1 cellular context compared by ENCODE assay signal in the genomic region with DNA sequence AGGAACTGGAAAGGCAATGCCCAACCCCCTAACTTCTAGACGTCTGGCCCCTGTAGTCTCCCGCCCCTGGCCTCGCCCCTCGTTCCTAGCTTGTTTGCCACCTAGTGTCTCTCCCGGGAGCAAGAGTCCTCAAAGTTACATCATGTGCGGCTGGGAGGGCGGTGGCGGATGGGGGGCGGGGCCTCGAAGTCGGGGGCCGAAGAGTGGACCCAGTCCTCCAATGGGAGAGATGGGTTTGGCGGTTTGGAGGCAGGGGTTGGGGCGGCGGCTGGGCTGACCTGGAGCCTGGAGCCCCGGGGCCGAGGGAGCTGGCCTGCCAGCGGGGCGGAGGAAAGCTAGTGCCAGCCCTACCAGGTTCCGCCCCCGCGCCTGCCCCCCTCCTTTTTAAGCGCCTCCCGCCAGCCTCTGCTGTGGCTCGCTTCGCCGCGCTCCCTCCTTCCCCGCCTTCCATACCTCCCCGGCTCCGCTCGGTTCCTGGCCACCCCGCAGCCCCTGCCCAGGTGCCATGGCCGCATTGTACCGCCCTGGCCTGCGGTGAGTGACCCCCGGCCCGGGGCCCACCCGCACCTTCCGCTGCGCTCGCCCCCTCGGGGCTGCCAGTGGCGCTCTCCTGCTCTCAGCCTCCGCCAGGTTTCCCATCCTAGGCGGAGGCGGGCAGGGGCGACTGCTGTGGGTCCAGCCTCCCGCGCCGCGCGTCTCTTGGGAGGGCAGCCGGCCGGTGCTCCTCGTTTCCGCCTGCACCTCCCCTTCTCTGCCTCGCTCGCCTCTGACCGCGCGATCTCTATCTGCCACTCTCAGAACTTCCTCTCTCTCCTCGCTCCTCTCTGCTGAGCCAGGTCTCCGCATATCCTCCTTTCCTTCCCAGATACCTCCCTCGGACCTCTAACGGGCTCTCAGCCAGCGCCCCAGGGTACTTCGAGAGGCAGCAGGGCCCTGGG.
A peak's percentile ranks its signal among the peaks of the same experiment; 100 is the strongest.
TF ChIP-seq lines count a peak whose summit lies in the region.

PCK2 (plus strand) TSS at position 411 of the 938 bp plus-strand sequence; CDS start at position 506, 95 bp downstream.

TF ChIP-seq in H1, 55 proteins besides CTCF, POLR2A, EP300 and RAD21 (continues in another document):
- TF ChIP-seq GABPA (IDR thresholded peaks at IDR 0.05; ENCODE audit: borderline replicate concordance, insufficient read depth, low read length), result no peak
- TF ChIP-seq TAF7 (optimal IDR thresholded peaks at IDR 0.05; ENCODE audit: borderline replicate concordance, low read depth, low read length), result no peak
- TF ChIP-seq, protein P1, sequence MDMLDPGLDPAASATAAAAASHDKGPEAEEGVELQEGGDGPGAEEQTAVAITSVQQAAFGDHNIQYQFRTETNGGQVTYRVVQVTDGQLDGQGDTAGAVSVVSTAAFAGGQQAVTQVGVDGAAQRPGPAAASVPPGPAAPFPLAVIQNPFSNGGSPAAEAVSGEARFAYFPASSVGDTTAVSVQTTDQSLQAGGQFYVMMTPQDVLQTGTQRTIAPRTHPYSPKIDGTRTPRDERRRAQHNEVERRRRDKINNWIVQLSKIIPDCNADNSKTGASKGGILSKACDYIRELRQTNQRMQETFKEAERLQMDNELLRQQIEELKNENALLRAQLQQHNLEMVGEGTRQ (IDR thresholded peaks at IDR 0.05; ENCODE audit: low read length), result no peak
- no peak for TF ChIP-seq JUND (IDR thresholded peaks at IDR 0.05; ENCODE audit: low read length)
- no peak for TF ChIP-seq CHD2 (IDR thresholded peaks at IDR 0.05; ENCODE audit: low read length)
- TF ChIP-seq KDM5A (IDR thresholded peaks at IDR 0.05; ENCODE audit: low read length), result no peak
- no peak for TF ChIP-seq POU5F1 (IDR thresholded peaks at IDR 0.05; ENCODE audit: low read depth, low read length)
- TF ChIP-seq, protein P2, sequence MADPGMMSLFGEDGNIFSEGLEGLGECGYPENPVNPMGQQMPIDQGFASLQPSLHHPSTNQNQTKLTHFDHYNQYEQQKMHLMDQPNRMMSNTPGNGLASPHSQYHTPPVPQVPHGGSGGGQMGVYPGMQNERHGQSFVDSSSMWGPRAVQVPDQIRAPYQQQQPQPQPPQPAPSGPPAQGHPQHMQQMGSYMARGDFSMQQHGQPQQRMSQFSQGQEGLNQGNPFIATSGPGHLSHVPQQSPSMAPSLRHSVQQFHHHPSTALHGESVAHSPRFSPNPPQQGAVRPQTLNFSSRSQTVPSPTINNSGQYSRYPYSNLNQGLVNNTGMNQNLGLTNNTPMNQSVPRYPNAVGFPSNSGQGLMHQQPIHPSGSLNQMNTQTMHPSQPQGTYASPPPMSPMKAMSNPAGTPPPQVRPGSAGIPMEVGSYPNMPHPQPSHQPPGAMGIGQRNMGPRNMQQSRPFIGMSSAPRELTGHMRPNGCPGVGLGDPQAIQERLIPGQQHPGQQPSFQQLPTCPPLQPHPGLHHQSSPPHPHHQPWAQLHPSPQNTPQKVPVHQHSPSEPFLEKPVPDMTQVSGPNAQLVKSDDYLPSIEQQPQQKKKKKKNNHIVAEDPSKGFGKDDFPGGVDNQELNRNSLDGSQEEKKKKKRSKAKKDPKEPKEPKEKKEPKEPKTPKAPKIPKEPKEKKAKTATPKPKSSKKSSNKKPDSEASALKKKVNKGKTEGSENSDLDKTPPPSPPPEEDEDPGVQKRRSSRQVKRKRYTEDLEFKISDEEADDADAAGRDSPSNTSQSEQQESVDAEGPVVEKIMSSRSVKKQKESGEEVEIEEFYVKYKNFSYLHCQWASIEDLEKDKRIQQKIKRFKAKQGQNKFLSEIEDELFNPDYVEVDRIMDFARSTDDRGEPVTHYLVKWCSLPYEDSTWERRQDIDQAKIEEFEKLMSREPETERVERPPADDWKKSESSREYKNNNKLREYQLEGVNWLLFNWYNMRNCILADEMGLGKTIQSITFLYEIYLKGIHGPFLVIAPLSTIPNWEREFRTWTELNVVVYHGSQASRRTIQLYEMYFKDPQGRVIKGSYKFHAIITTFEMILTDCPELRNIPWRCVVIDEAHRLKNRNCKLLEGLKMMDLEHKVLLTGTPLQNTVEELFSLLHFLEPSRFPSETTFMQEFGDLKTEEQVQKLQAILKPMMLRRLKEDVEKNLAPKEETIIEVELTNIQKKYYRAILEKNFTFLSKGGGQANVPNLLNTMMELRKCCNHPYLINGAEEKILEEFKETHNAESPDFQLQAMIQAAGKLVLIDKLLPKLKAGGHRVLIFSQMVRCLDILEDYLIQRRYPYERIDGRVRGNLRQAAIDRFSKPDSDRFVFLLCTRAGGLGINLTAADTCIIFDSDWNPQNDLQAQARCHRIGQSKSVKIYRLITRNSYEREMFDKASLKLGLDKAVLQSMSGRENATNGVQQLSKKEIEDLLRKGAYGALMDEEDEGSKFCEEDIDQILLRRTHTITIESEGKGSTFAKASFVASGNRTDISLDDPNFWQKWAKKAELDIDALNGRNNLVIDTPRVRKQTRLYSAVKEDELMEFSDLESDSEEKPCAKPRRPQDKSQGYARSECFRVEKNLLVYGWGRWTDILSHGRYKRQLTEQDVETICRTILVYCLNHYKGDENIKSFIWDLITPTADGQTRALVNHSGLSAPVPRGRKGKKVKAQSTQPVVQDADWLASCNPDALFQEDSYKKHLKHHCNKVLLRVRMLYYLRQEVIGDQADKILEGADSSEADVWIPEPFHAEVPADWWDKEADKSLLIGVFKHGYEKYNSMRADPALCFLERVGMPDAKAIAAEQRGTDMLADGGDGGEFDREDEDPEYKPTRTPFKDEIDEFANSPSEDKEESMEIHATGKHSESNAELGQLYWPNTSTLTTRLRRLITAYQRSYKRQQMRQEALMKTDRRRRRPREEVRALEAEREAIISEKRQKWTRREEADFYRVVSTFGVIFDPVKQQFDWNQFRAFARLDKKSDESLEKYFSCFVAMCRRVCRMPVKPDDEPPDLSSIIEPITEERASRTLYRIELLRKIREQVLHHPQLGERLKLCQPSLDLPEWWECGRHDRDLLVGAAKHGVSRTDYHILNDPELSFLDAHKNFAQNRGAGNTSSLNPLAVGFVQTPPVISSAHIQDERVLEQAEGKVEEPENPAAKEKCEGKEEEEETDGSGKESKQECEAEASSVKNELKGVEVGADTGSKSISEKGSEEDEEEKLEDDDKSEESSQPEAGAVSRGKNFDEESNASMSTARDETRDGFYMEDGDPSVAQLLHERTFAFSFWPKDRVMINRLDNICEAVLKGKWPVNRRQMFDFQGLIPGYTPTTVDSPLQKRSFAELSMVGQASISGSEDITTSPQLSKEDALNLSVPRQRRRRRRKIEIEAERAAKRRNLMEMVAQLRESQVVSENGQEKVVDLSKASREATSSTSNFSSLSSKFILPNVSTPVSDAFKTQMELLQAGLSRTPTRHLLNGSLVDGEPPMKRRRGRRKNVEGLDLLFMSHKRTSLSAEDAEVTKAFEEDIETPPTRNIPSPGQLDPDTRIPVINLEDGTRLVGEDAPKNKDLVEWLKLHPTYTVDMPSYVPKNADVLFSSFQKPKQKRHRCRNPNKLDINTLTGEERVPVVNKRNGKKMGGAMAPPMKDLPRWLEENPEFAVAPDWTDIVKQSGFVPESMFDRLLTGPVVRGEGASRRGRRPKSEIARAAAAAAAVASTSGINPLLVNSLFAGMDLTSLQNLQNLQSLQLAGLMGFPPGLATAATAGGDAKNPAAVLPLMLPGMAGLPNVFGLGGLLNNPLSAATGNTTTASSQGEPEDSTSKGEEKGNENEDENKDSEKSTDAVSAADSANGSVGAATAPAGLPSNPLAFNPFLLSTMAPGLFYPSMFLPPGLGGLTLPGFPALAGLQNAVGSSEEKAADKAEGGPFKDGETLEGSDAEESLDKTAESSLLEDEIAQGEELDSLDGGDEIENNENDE (IDR thresholded peaks at IDR 0.05; ENCODE audit: insufficient replicate concordance, low read length), result no peak
- no peak for TF ChIP-seq TCF12 (IDR thresholded peaks at IDR 0.05; ENCODE audit: low read depth, low read length)
- no peak for TF ChIP-seq CBX5 (IDR thresholded peaks at IDR 0.05; ENCODE audit: low read depth, low read length)
- TF ChIP-seq SP1 (IDR thresholded peaks at IDR 0.05; ENCODE audit: low read depth, low read length), result no peak
- TF ChIP-seq BRCA1 (IDR thresholded peaks at IDR 0.05; ENCODE audit: low read depth, low read length), result no peak
- peak; percentile 65; the same call in 1 of the 2 replicates for TF ChIP-seq E2F6 (IDR thresholded peaks at IDR 0.05)
- no peak for TF ChIP-seq SP4 (IDR thresholded peaks at IDR 0.05; ENCODE audit: low read length)
- no peak for TF ChIP-seq ZNF274 (IDR thresholded peaks at IDR 0.05; ENCODE audit: borderline replicate concordance, extremely low read depth, low read length)
- TF ChIP-seq, protein P3, sequence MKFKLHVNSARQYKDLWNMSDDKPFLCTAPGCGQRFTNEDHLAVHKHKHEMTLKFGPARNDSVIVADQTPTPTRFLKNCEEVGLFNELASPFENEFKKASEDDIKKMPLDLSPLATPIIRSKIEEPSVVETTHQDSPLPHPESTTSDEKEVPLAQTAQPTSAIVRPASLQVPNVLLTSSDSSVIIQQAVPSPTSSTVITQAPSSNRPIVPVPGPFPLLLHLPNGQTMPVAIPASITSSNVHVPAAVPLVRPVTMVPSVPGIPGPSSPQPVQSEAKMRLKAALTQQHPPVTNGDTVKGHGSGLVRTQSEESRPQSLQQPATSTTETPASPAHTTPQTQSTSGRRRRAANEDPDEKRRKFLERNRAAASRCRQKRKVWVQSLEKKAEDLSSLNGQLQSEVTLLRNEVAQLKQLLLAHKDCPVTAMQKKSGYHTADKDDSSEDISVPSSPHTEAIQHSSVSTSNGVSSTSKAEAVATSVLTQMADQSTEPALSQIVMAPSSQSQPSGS (IDR thresholded peaks at IDR 0.05; ENCODE audit: low read length), result no peak
- no peak for TF ChIP-seq ATF3 (IDR thresholded peaks at IDR 0.05; ENCODE audit: insufficient read depth, low read depth, low read length)
- no peak for TF ChIP-seq SP2 (IDR thresholded peaks at IDR 0.05; ENCODE audit: low read length)
- peak; percentile 90 for TF ChIP-seq CEBPB (IDR thresholded peaks at IDR 0.05; ENCODE audit: low read depth, low read length)
- no peak for TF ChIP-seq KDM4A (IDR thresholded peaks at IDR 0.05; ENCODE audit: low read depth, low read length, severe bottlenecking)
- no peak for TF ChIP-seq RFX5 (IDR thresholded peaks at IDR 0.05; ENCODE audit: borderline replicate concordance, low read depth, low read length)
- no peak for TF ChIP-seq SUZ12 (IDR thresholded peaks at IDR 0.05; ENCODE audit: low read length)
- TF ChIP-seq TBP (IDR thresholded peaks at IDR 0.05; ENCODE audit: low read depth, low read length), result peak; percentile 91; the same call in 1 of the 2 replicates
- TF ChIP-seq YY1 (IDR thresholded peaks at IDR 0.05; ENCODE audit: low read depth, low read length), result peak; percentile 61; the same call in 1 of the 2 replicates
- TF ChIP-seq ASH2L (IDR thresholded peaks at IDR 0.05; ENCODE audit: low read length), result no peak
- TF ChIP-seq MAFK (IDR thresholded peaks at IDR 0.05; ENCODE audit: low read depth, low read length), result no peak
- TF ChIP-seq KDM1A (IDR thresholded peaks at IDR 0.05; ENCODE audit: borderline replicate concordance, low read length), result no peak
- TF ChIP-seq POLR2AphosphoS5 (IDR thresholded peaks at IDR 0.05; ENCODE audit: low read depth, low read length), result peak; percentile 77
- TF ChIP-seq HDAC6 (IDR thresholded peaks at IDR 0.05; ENCODE audit: low read depth, low read length), result no peak
- TF ChIP-seq NANOG (IDR thresholded peaks at IDR 0.05; ENCODE audit: insufficient read depth, low read depth, low read length, poor library complexity, severe bottlenecking), result no peak
- peak; percentile 67 for TF ChIP-seq PHF8 (conservative IDR thresholded peaks at IDR 0.05; ENCODE audit: low read depth, low read length)
- no peak for TF ChIP-seq SIX5 (IDR thresholded peaks at IDR 0.05; ENCODE audit: low read depth, low read length)
- TF ChIP-seq SAP30 (IDR thresholded peaks at IDR 0.05; ENCODE audit: insufficient read depth, insufficient replicate concordance, low read length), result no peak
- TF ChIP-seq CTBP2 (IDR thresholded peaks at IDR 0.05; ENCODE audit: borderline replicate concordance, insufficient read depth, insufficient read length, low read length), result no peak
- no peak for TF ChIP-seq BCL11A (IDR thresholded peaks at IDR 0.05; ENCODE audit: low read depth in 2 of 2, low read length in 2 of 2)
- TF ChIP-seq FOSL1 (IDR thresholded peaks at IDR 0.05; ENCODE audit: insufficient read depth, low read depth, low read length), result no peak
- TF ChIP-seq MAX (IDR thresholded peaks at IDR 0.05), result peak; percentile 60
- TF ChIP-seq CHD1 (IDR thresholded peaks at IDR 0.05; ENCODE audit: low read depth, low read length), result no peak
- TF ChIP-seq EZH2 (IDR thresholded peaks at IDR 0.05; ENCODE audit: low read depth, low read length, severe bottlenecking), result no peak
- TF ChIP-seq EGR1 (IDR thresholded peaks at IDR 0.05; ENCODE audit: borderline replicate concordance, low read depth, low read length), result peak; percentile 93; the same call in 1 of the 2 replicates
- no peak for TF ChIP-seq TEAD4 (IDR thresholded peaks at IDR 0.05; ENCODE audit: low read depth, low read length)
- TF ChIP-seq SIN3A (conservative IDR thresholded peaks at IDR 0.05 in 1 of 2, IDR thresholded peaks at IDR 0.05 in 1 of 2; ENCODE audit: low read depth in 1 of 2, low read length in 2 of 2), result 0 out of 4 replicates have a peak, but pooled peaks of 1 of the 2 experiments have one; percentile 18
- TF ChIP-seq JUN (IDR thresholded peaks at IDR 0.05; ENCODE audit: low read depth, low read length), result no peak
- TF ChIP-seq CREB1 (IDR thresholded peaks at IDR 0.05), result peak; percentile 7; the same call in 1 of the 2 replicates
- no peak for TF ChIP-seq SRF (IDR thresholded peaks at IDR 0.05; ENCODE audit: low read depth, low read length)
- no peak for TF ChIP-seq SIRT6 (IDR thresholded peaks at IDR 0.05; ENCODE audit: low read length)
- no peak for TF ChIP-seq CBX8 (IDR thresholded peaks at IDR 0.05; ENCODE audit: borderline replicate concordance, low read depth, low read length)
- peak; percentile 79 for TF ChIP-seq TAF1 (IDR thresholded peaks at IDR 0.05; ENCODE audit: low read depth, low read length)
- no peak for TF ChIP-seq HDAC2 (IDR thresholded peaks at IDR 0.05; ENCODE audit: borderline replicate concordance in 1 of 2, low read depth in 2 of 2, low read length in 2 of 2)
- TF ChIP-seq RNF2 (IDR thresholded peaks at IDR 0.05; ENCODE audit: borderline replicate concordance, low read depth, low read length, missing control alignments, poor library complexity, severe bottlenecking), result no peak
- no peak for TF ChIP-seq NRF1 (IDR thresholded peaks at IDR 0.05; ENCODE audit: low read depth, low read length)
- no peak for TF ChIP-seq RXRA (IDR thresholded peaks at IDR 0.05; ENCODE audit: insufficient read depth, low read depth, low read length)
- no peak for TF ChIP-seq BACH1 (IDR thresholded peaks at IDR 0.05; ENCODE audit: low read length)
- TF ChIP-seq GTF2F1 (IDR thresholded peaks at IDR 0.05; ENCODE audit: borderline replicate concordance, low read depth, low read length), result peak; percentile 53; the same call in 1 of the 2 replicates
